Comparison of ENCODE assay signal across 12 cellular contexts in the genomic region with DNA sequence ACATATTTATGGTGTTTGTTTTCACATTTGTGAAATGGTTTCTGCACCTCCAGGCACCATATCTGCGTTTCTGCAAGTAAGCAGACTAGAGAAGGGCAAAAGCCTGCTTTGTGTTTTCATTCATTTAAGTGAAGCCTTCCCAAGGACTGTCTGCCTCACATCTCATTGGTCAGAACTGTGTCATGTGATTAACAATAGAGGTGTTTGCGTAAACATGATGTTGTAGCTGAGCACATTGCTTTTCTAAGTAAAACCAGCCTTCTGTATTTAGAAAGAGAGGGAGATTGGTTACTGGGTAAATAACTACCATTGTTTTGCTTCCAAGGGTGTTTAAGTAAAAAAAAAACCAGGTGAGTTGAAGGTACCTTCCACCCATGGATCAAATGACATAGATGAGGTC. TPM values are rescaled to one million over a fixed set of nuclear protein-coding genes. Genes with fewer than 3 reads are reported as not detected.
A peak's percentile ranks its signal among the peaks of the same experiment; 100 is the strongest.
DNase-seq lines count a peak whose midpoint lies in the region; ATAC-seq and TF ChIP-seq lines count a peak whose summit lies in the region.
"Had no signal": no experiment of that assay in that cellular context is flagged by ENCODE, and none has a peak within 500 bp of the region (broad histone marks: within the 10 kb centered on the region; RNA-seq: fewer than 3 reads in every experiment).

No MANE protein-coding gene starts in this region.

- H3K36me3 Mint-ChIP-seq in activated naive CD4-positive, alpha-beta T cell treated with anti-CD3 and anti-CD28 coated beads, Interleukin-2, amount 50 U/mL, for 72 hours = no peaks in the 10 kb centered on the region
- H3K36me3 Mint-ChIP-seq in glutamatergic neuron (ENCODE audit: unreplicated experiment) = no peaks in the 10 kb centered on the region

- peak overlapping the region; percentile 65 to 89 for H3K27ac Mint-ChIP-seq in activated naive CD4-positive, alpha-beta T cell treated with anti-CD3 and anti-CD28 coated beads, Interleukin-2, amount 50 U/mL, for 72 hours
- no peak overlapping the region for H3K27ac Mint-ChIP-seq in glutamatergic neuron (ENCODE audit: unreplicated experiment)
- H3K27ac Mint-ChIP-seq: B cell had no signal

- H2AK5ac ChIP-seq in neuronal stem cell (ENCODE audit: low read depth, low read length) = no peak overlapping the region

- no peaks in the 10 kb centered on the region for H3K79me1 ChIP-seq in neuronal stem cell (ENCODE audit: low read depth, low read length)

- H3K14ac ChIP-seq in neuronal stem cell (ENCODE audit: low read length) = no peak overlapping the region

- H3K4me1 Mint-ChIP-seq in glutamatergic neuron (ENCODE audit: low read depth, unreplicated experiment) = peaks cover 5% of the 10 kb centered on the region

- H4K91ac ChIP-seq in neuronal stem cell (ENCODE audit: low read depth, low read length, poor library complexity) = no peak overlapping the region

- H2BK15ac ChIP-seq in neuronal stem cell (ENCODE audit: low read length) = no peak overlapping the region

- no peak overlapping the region for H2BK5ac ChIP-seq in neuronal stem cell (ENCODE audit: low read length)

- no peak overlapping the region for H3K23ac ChIP-seq in neuronal stem cell (ENCODE audit: low read depth, low read length, poor library complexity)

- H3K4me3 Mint-ChIP-seq in glutamatergic neuron (ENCODE audit: unreplicated experiment) = no peak overlapping the region
- H3K4me3 Mint-ChIP-seq: B cell had no signal

- H3K18ac ChIP-seq in neuronal stem cell (ENCODE audit: low read length) = no peak overlapping the region

- H3K4me2 ChIP-seq in neuronal stem cell (ENCODE audit: insufficient read depth, low read length, poor library complexity, severe bottlenecking) = no peak overlapping the region

- intact Hi-C loops in lower lobe of right lung (cut with DNase I) = no loop called here

- ATAC-seq in activated naive CD4-positive, alpha-beta T cell treated with anti-CD3 and anti-CD28 coated beads, Interleukin-2, amount 50 U/mL, for 72 hours = no peak
- ATAC-seq in lower lobe of right lung = no peak
- no peak for ATAC-seq in HG03378 (IDR thresholded peaks at IDR 0.05; ENCODE audit: unreplicated experiment)
- no peak for ATAC-seq in GM18519 (IDR thresholded peaks at IDR 0.05; ENCODE audit: low FRiP score, unreplicated experiment)

- no peaks in the 10 kb centered on the region for H3K27me3 Mint-ChIP-seq in glutamatergic neuron (ENCODE audit: unreplicated experiment)
- H3K27me3 Mint-ChIP-seq: B cell had no signal

- H3K4me3 ChIP-seq in lower lobe of right lung = no peak overlapping the region
- no peak overlapping the region for H3K4me3 ChIP-seq in neuronal stem cell (ENCODE audit: low read length in 2 of 2)

- H2BK12ac ChIP-seq in neuronal stem cell (ENCODE audit: low read length) = no peak overlapping the region

- no peak overlapping the region for H2BK120ac ChIP-seq in neuronal stem cell (ENCODE audit: low read depth, low read length)

- H3K27me3 ChIP-seq in lower lobe of right lung (ENCODE audit: low read depth) (no peaks in the 10 kb centered on the region), neuronal stem cell (ENCODE audit: control insufficient read depth in 3 of 3, insufficient read depth in 3 of 3, low read depth in 1 of 3, low read length in 3 of 3) (no peaks in the 10 kb centered on the region)

- TF ChIP-seq CTCF in lower lobe of right lung (IDR thresholded peaks at IDR 0.05) (no peak), glutamatergic neuron (IDR thresholded peaks at IDR 0.05; ENCODE audit: partially characterized antibody, unreplicated experiment) (no peak)

- DNase-seq in COLO668 (lab: John Stamatoyannopoulos, UW; ENCODE audit: unreplicated experiment) (peak; percentile 48), NCI-H146 treated with DMSO at 0.1 percent for 48 hours (lab: John Stamatoyannopoulos, UW; ENCODE audit: unreplicated experiment) (peak; percentile 41), lower lobe of right lung (no peak), glutamatergic neuron (no peak), neuronal stem cell (ENCODE audit: low spot score) (no peak)
- DNase-seq in activated naive CD4-positive, alpha-beta T cell treated with anti-CD3 and anti-CD28 coated beads, Interleukin-2, amount 50 U/mL, for 72 hours (ENCODE audit: low spot score in 2 of 2) = no peak
- DNase-seq: cerebellar nuclear complex, NCI-H1694 had no signal

- no peaks in the 10 kb centered on the region for H3K9me3 ChIP-seq in lower lobe of right lung
- no peaks in the 10 kb centered on the region for H3K9me3 ChIP-seq in neuronal stem cell (replicated peaks in 1 of 2; ENCODE audit: control insufficient read depth in 2 of 2, insufficient read depth in 1 of 2, low read depth in 1 of 2, low read length in 2 of 2)

- H3K4me1 ChIP-seq in lower lobe of right lung (peaks cover 21% of the 10 kb centered on the region), neuronal stem cell (ENCODE audit: control insufficient read depth in 2 of 2, insufficient read depth in 1 of 2, low read depth in 1 of 2, low read length in 2 of 2) (peaks cover 5 to 9% of the 10 kb centered on the region in 2 donors)

- peaks cover 0 to 4% of the 10 kb centered on the region in 2 donors for H3K9me3 Mint-ChIP-seq in activated naive CD4-positive, alpha-beta T cell treated with anti-CD3 and anti-CD28 coated beads, Interleukin-2, amount 50 U/mL, for 72 hours
- H3K9me3 Mint-ChIP-seq in glutamatergic neuron (ENCODE audit: unreplicated experiment) = peaks cover 3% of the 10 kb centered on the region

- no peak overlapping the region for H3K9ac ChIP-seq in neuronal stem cell (ENCODE audit: low read depth, low read length, poor library complexity)

- WGBS in neuronal stem cell (ENCODE audit: extremely low coverage in 2 of 2, insufficient read length in 2 of 2, insufficient replicate concordance in 1 of 2), 2 donors = no CpG with 5 or more reads among the region's 2 CpGs

- no peak overlapping the region for H2AFZ ChIP-seq in neuronal stem cell (ENCODE audit: low read length)

- H3K36me3 ChIP-seq in lower lobe of right lung (no peaks in the 10 kb centered on the region), neuronal stem cell (replicated peaks in 1 of 2; ENCODE audit: control insufficient read depth in 2 of 2, insufficient read depth in 2 of 2, low read length in 2 of 2) (peaks cover 3 to 12% of the 10 kb centered on the region in 2 donors)

- no peak overlapping the region for H3K4ac ChIP-seq in neuronal stem cell (ENCODE audit: low read length)

- no peak overlapping the region for H4K8ac ChIP-seq in neuronal stem cell (ENCODE audit: low read depth, low read length)

- H3K27ac ChIP-seq in lower lobe of right lung (peak overlapping the region; percentile 75), neuronal stem cell (replicated peaks; ENCODE audit: low read length) (no peak overlapping the region)
- H3K27ac ChIP-seq: RWPE1 had no signal

RNA-seq across cellular contexts. Expression of gene SH3BGRL2, which starts 39.7 kb away (rescaled TPM):
- total RNA-seq in activated naive CD4-positive, alpha-beta T cell treated with anti-CD3 and anti-CD28 coated beads, Interleukin-2, amount 50 U/mL, for 72 hours = under 1 TPM; 0.32 to 0.64 TPM
- total RNA-seq in lower lobe of right lung = 28.9 TPM
- 47.2 TPM for total RNA-seq in glutamatergic neuron (ENCODE audit: unreplicated experiment)
- 21.6 TPM for polyA plus RNA-seq in neuronal stem cell (2013, experiment 1 of 2)
- 21.4 TPM for polyA plus RNA-seq in neuronal stem cell (2013, experiment 2 of 2)
- total RNA-seq: B cell had no signal

Comparison
In these comparisons a context has a peak if more than half of its experiments do, and no peak if none do; other contexts are left out.
1. DNase-seq: peak in COLO668 (single experiment) and NCI-H146 treated with DMSO at 0.1 percent for 48 hours (single experiment); none in activated naive CD4-positive, alpha-beta T cell treated with anti-CD3 and anti-CD28 coated beads, Interleukin-2, amount 50 U/mL, for 72 hours (0 of 2), lower lobe of right lung (single experiment), glutamatergic neuron (single experiment) and neuronal stem cell (single experiment).
2. RNA of gene SH3BGRL2, which starts 39.7 kb away (total RNA-seq): 47.2 TPM in glutamatergic neuron (single experiment) and 28.9 TPM in lower lobe of right lung (single experiment); 0.32 to 0.64 TPM in activated naive CD4-positive, alpha-beta T cell treated with anti-CD3 and anti-CD28 coated beads, Interleukin-2, amount 50 U/mL, for 72 hours; every median in the first group is over 10 times any median in the second.